ENCODE assay signal across 14 cellular contexts in the genomic region with DNA sequence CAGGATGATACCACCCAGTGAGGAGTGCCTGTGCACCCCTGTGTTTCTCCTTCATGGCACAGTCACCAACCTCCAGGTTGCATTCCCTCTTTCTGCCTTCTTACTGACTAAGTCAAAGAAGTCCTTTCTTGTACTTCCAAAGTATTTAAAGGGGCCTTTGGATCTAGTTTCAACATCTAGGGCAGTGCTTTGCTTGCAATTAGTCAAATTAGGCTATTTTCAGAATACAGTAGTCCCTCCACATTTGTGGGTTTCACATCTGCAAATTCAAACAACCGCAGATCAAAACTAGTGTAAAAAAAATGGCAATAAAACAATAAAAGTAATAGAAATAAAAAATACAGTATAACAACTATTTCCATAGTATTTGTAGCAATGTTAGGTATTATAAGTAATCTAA.
DNase-seq lines count a peak whose midpoint lies in the region; ATAC-seq lines count a peak whose summit lies in the region.
"Had no signal": no experiment of that assay in that cellular context is flagged by ENCODE, and none has a peak within 500 bp of the region (broad histone marks: within the 10 kb centered on the region; RNA-seq: fewer than 3 reads in every experiment).

No MANE protein-coding gene starts in this region.

- DNase-seq in nucleus accumbens (lab: John Stamatoyannopoulos, UW) = no peak
- DNase-seq in NCI-H69 (lab: John Stamatoyannopoulos, UW) = no peak
- DNase-seq in dedifferentiated amniotic fluid mesenchymal stem cell (ENCODE audit: extremely low spot score) = no peak
- DNase-seq in hypothalamus (lab: John Stamatoyannopoulos, UW) = no peak
- DNase-seq: activated CD4-positive, alpha-beta T cell treated with anti-CD3 and anti-CD28 coated beads, Interleukin-2, amount 10 ng/mL, durations not matched to agents 7 days and 5 days; left lung; NCI-H2107; NK-92 treated with Interleukin-12 subunit alpha and Interleukin-12 subunit beta, amount 100 ng/mL, for 24 hours; SHP77; T1000 had no signal

- ATAC-seq in GM18499 (IDR thresholded peaks at IDR 0.05; ENCODE audit: insufficient read depth, unreplicated experiment) (peak; percentile 73), GM21360 (IDR thresholded peaks at IDR 0.05; ENCODE audit: unreplicated experiment) (peak; percentile 72), HG02763 (IDR thresholded peaks at IDR 0.05; ENCODE audit: unreplicated experiment) (peak; percentile 70), HG03460 (IDR thresholded peaks at IDR 0.05; ENCODE audit: unreplicated experiment) (peak; percentile 64)
- ATAC-seq: left lung had no signal
